Comparison of ENCODE assay signal across 20 cellular contexts in the genomic region with DNA sequence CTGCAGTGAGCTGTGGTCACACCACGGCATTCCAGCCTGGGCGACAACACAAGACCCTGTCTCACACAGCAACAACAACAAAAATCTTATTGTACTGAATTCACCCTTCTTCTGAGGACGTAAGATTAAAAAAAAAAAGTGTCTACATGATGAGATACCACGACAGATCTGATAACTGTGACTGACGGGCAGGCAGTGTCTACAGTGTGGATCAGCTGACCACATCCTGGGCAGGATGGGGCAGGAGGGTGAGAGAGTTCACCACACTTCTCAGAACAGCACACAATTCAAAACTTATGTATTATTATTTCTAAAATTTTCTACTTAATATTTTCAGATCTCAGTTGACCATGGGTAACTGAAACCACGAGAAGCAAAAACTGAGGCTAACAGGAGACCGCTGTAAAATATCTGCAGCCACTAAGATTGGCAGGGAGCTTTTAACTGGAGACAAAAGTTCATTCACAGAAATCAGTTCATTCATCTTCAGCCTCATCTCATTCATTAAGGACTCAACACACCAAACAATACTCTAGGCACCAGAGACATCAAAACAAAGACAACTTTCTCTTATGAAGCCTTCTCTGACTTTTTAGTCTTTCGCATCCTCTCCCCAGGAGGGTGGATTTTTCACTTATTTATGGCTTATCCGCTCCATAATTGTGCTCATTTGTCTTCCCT. TPM values are rescaled to one million over a fixed set of nuclear protein-coding genes. Genes with fewer than 3 reads are reported as not detected.
DNase-seq lines count a peak whose midpoint lies in the region; ATAC-seq and TF ChIP-seq lines count a peak whose summit lies in the region.
"Had no signal": no experiment of that assay in that cellular context is flagged by ENCODE, and none has a peak within 500 bp of the region (broad histone marks: within the 10 kb centered on the region; RNA-seq: fewer than 3 reads in every experiment).

No MANE protein-coding gene starts in this region.

- peak; percentile 66 for DNase-seq in activated CD4-positive, alpha-beta T cell treated with anti-CD3 and anti-CD28 coated beads, Interleukin-2, amount 10 ng/mL, durations not matched to agents 24 days and 14 days
- DNase-seq in activated CD4-positive, alpha-beta T cell treated with anti-CD3 and anti-CD28 coated beads for 1 hour = no peak
- DNase-seq in IMR-90 = no peak
- peak; percentile 38 for DNase-seq in activated T-helper 2 cell treated with anti-CD3 and anti-CD28 coated beads, Interferon-gamma antibody, Interleukin-2, Interleukin-4, amounts not matched to agents 10 μg/mL and 5 μg/mL and 100 μg/mL, durations not matched to agents 14 hours and 24 hours and 36 hours (ENCODE audit: low spot score)
- no peak for DNase-seq in mucosa of descending colon
- no peak for DNase-seq in HFFc6
- DNase-seq: activated T-cell treated with anti-CD3 and anti-CD28 coated beads, Interleukin-2, amount 50 U/mL, for 48 hours; aorta; EL; MM.1S; NCI-H187 treated with DMSO at 0.1 percent for 48 hours; NCI-H524 had no signal

- no peaks in the 10 kb centered on the region for H3K36me3 Mint-ChIP-seq in activated CD4-positive, alpha-beta T cell treated with anti-CD3 and anti-CD28 coated beads, Interleukin-2, amount 10 ng/mL, durations not matched to agents 24 days and 14 days (ENCODE audit: low read depth)
- H3K36me3 Mint-ChIP-seq in activated T-helper 2 cell treated with anti-CD3 and anti-CD28 coated beads, Interferon-gamma antibody, Interleukin-2, Interleukin-4, amounts not matched to agents 10 μg/mL and 5 μg/mL and 100 μg/mL, durations not matched to agents 14 hours and 24 hours and 36 hours (ENCODE audit: low read depth) = no peaks in the 10 kb centered on the region
- peaks cover 4% of the 10 kb centered on the region; the same call in 1 of the 2 replicates for H3K36me3 Mint-ChIP-seq in HFFc6 (ENCODE audit: low read depth)

- TF ChIP-seq CTCF in IMR-90 (conservative IDR thresholded peaks at IDR 0.05; ENCODE audit: low read depth, low read length) = no peak
- TF ChIP-seq CTCF in mucosa of descending colon (IDR thresholded peaks at IDR 0.05) = no peak
- TF ChIP-seq CTCF in HFFc6 (IDR thresholded peaks at IDR 0.05) = no peak

- H2BK20ac ChIP-seq in IMR-90 (ENCODE audit: low read depth, low read length) = no peak overlapping the region

- H3K56ac ChIP-seq in IMR-90 (ENCODE audit: extremely low read depth, insufficient read depth, low read length) = no peak overlapping the region

- no peaks in the 10 kb centered on the region for H3K27me3 ChIP-seq in IMR-90 (ENCODE audit: control insufficient read depth, insufficient read depth, low read length)
- H3K27me3 ChIP-seq: tibial nerve had no signal

- CTCF ChIA-PET in IMR-90 (lab: Yijun Ruan, JAX) = no interaction called here

- H3K4me1 ChIP-seq in IMR-90 (ENCODE audit: control insufficient read depth, insufficient read depth, low read length) (no peaks in the 10 kb centered on the region), mucosa of descending colon (ENCODE audit: low read depth) (no peaks in the 10 kb centered on the region)
- H3K4me1 ChIP-seq: tibial nerve had no signal

- H2BK120ac ChIP-seq in IMR-90 (ENCODE audit: low read depth, low read length) = no peak overlapping the region

- H3K27ac Mint-ChIP-seq in activated CD4-positive, alpha-beta T cell treated with anti-CD3 and anti-CD28 coated beads, Interleukin-2, amount 10 ng/mL, durations not matched to agents 24 days and 14 days = no peak overlapping the region
- H3K27ac Mint-ChIP-seq in activated T-helper 2 cell treated with anti-CD3 and anti-CD28 coated beads, Interferon-gamma antibody, Interleukin-2, Interleukin-4, amounts not matched to agents 10 μg/mL and 5 μg/mL and 100 μg/mL, durations not matched to agents 14 hours and 24 hours and 36 hours = no peak overlapping the region
- H3K27ac Mint-ChIP-seq in HFFc6 = no peak overlapping the region
- H3K27ac Mint-ChIP-seq: mesothelial cell of epicardium had no signal

- H4K5ac ChIP-seq in IMR-90 (ENCODE audit: low read depth, low read length) = no peak overlapping the region

- H2BK5ac ChIP-seq in IMR-90 (ENCODE audit: low read depth, low read length, poor library complexity, severe bottlenecking) = no peak overlapping the region

- H3K4me3 ChIP-seq in IMR-90 (ENCODE audit: insufficient read depth, low read depth, low read length) (no peak overlapping the region), mucosa of descending colon (no peak overlapping the region)
- H3K4me3 ChIP-seq: coronary artery, tibial nerve had no signal

- POLR2A ChIA-PET in IMR-90 (lab: Charles Lee; ENCODE audit: unreplicated experiment) = no interaction called here

- H2AK5ac ChIP-seq in IMR-90 (ENCODE audit: low read depth, low read length) = no peak overlapping the region

- peaks cover 10% of the 10 kb centered on the region for H3K9me1 ChIP-seq in IMR-90 (ENCODE audit: insufficient read depth, low read length)

- no peak overlapping the region for H3K9ac ChIP-seq in IMR-90 (ENCODE audit: low read depth, low read length)

- no peak overlapping the region for H3K27ac ChIP-seq in IMR-90 (ENCODE audit: insufficient read depth, low read length)
- H3K27ac ChIP-seq: C4-2B, coronary artery, tibial nerve had no signal

- no peak overlapping the region for H3K18ac ChIP-seq in IMR-90 (ENCODE audit: low read depth, low read length)

- H3K4ac ChIP-seq in IMR-90 (ENCODE audit: low read depth, low read length) = no peak overlapping the region

- no peak overlapping the region for H2AK9ac ChIP-seq in IMR-90 (replicated peaks; ENCODE audit: low read depth, low read length, poor library complexity)

- H3K4me1 Mint-ChIP-seq in activated CD4-positive, alpha-beta T cell treated with anti-CD3 and anti-CD28 coated beads, Interleukin-2, amount 10 ng/mL, durations not matched to agents 24 days and 14 days = peaks cover 11% of the 10 kb centered on the region
- peaks cover 16% of the 10 kb centered on the region for H3K4me1 Mint-ChIP-seq in activated T-helper 2 cell treated with anti-CD3 and anti-CD28 coated beads, Interferon-gamma antibody, Interleukin-2, Interleukin-4, amounts not matched to agents 10 μg/mL and 5 μg/mL and 100 μg/mL, durations not matched to agents 14 hours and 24 hours and 36 hours (ENCODE audit: low read depth)
- no peaks in the 10 kb centered on the region for H3K4me1 Mint-ChIP-seq in HFFc6 (ENCODE audit: low read depth)

- ATAC-seq in IMR-90 (ENCODE audit: low read depth) = no peak
- peak; percentile 41 for ATAC-seq in mucosa of descending colon
- ATAC-seq in HG03460 (IDR thresholded peaks at IDR 0.05; ENCODE audit: unreplicated experiment) = no peak
- no peak for ATAC-seq in HG03571 (IDR thresholded peaks at IDR 0.05; ENCODE audit: unreplicated experiment)
- ATAC-seq: esophagus mucosa, Panc1 had no signal

- no peak for TF ChIP-seq POLR2A in IMR-90 (IDR thresholded peaks at IDR 0.05; ENCODE audit: low read depth, low read length)

- no peak overlapping the region for H4K91ac ChIP-seq in IMR-90 (ENCODE audit: insufficient read depth, low read depth, low read length)

- in situ Hi-C loops in IMR-90 (cut with MboI; ENCODE audit: low sequenced_read_pairs) = loop anchor here (5.0 kb wide), 1 partner anchor 83 kb away; no protein-coding TSS in a partner anchor

- no peaks in the 10 kb centered on the region for H3K9me3 Mint-ChIP-seq in activated CD4-positive, alpha-beta T cell treated with anti-CD3 and anti-CD28 coated beads, Interleukin-2, amount 10 ng/mL, durations not matched to agents 24 days and 14 days
- H3K9me3 Mint-ChIP-seq in activated T-helper 2 cell treated with anti-CD3 and anti-CD28 coated beads, Interferon-gamma antibody, Interleukin-2, Interleukin-4, amounts not matched to agents 10 μg/mL and 5 μg/mL and 100 μg/mL, durations not matched to agents 14 hours and 24 hours and 36 hours = no peaks in the 10 kb centered on the region
- H3K9me3 Mint-ChIP-seq in HFFc6 = peaks cover 3% of the 10 kb centered on the region

- H3K27me3 Mint-ChIP-seq in activated CD4-positive, alpha-beta T cell treated with anti-CD3 and anti-CD28 coated beads, Interleukin-2, amount 10 ng/mL, durations not matched to agents 24 days and 14 days = peaks cover 14% of the 10 kb centered on the region
- H3K27me3 Mint-ChIP-seq in activated T-helper 2 cell treated with anti-CD3 and anti-CD28 coated beads, Interferon-gamma antibody, Interleukin-2, Interleukin-4, amounts not matched to agents 10 μg/mL and 5 μg/mL and 100 μg/mL, durations not matched to agents 14 hours and 24 hours and 36 hours (ENCODE audit: low read depth) = peaks cover 22% of the 10 kb centered on the region
- H3K27me3 Mint-ChIP-seq in HFFc6 (ENCODE audit: insufficient read depth) = no peaks in the 10 kb centered on the region; the same call in none of the 2 replicates

- H3K9me3 ChIP-seq in IMR-90 (ENCODE audit: control insufficient read depth, insufficient read depth, low read length) (peaks cover 2% of the 10 kb centered on the region; the same call in 1 of the 2 replicates), mucosa of descending colon (no peaks in the 10 kb centered on the region)
- H3K9me3 ChIP-seq: tibial nerve had no signal

- peak overlapping the region; percentile 1; the same call in 1 of the 2 replicates for H3K14ac ChIP-seq in IMR-90 (replicated peaks; ENCODE audit: low read depth, low read length)

- intact Hi-C loops in activated CD4-positive, alpha-beta T cell treated with anti-CD3 and anti-CD28 coated beads, Interleukin-2, amount 10 ng/mL, durations not matched to agents 24 days and 14 days (cut with micrococcal nuclease) = loop anchor here (5.0 kb wide), 1 partner anchor 513 kb away; no protein-coding TSS in a partner anchor
- intact Hi-C loops in IMR-90 (cut with micrococcal nuclease) = no loop called here
- intact Hi-C loops in activated T-helper 2 cell treated with anti-CD3 and anti-CD28 coated beads, Interferon-gamma antibody, Interleukin-2, Interleukin-4, amounts not matched to agents 10 μg/mL and 5 μg/mL and 100 μg/mL, durations not matched to agents 14 hours and 24 hours and 36 hours (cut with micrococcal nuclease) = no loop called here
- intact Hi-C loops in mucosa of descending colon (cut with DNase I, micrococcal nuclease) = loop anchor here (10.0 kb wide), 2 partner anchors 90 to 400 kb away; no protein-coding TSS in a partner anchor

- H3K23ac ChIP-seq in IMR-90 (ENCODE audit: low read depth, low read length) = no peak overlapping the region

- H2BK15ac ChIP-seq in IMR-90 (ENCODE audit: low read depth, low read length) = no peak overlapping the region

- no peak overlapping the region for H4K8ac ChIP-seq in IMR-90 (ENCODE audit: low read depth in 2 of 2, low read length in 2 of 2)

- H3K4me2 ChIP-seq in IMR-90 (ENCODE audit: low read depth, low read length) = no peak overlapping the region

- peaks cover 25 to 32% of the 10 kb centered on the region in 2 experiments for H3K79me1 ChIP-seq in IMR-90 (ENCODE audit: low read depth in 1 of 2, low read length in 2 of 2)

- TF ChIP-seq RAD21 in IMR-90 (IDR thresholded peaks at IDR 0.05; ENCODE audit: low read length) = no peak

- H4K20me1 ChIP-seq in IMR-90 (ENCODE audit: insufficient read depth, low read length) = no peaks in the 10 kb centered on the region

- BruUV-seq in IMR-90 (replicated peaks; lab: Mats Ljungman, UMichigan) = no TSS peak

- dilution Hi-C loops in IMR-90 (cut with HindIII; ENCODE audit: low sequenced_read_pairs, unreplicated experiment) = no loop called here

- H2AFZ ChIP-seq in IMR-90 (replicated peaks; ENCODE audit: low read length, poor library complexity) = no peak overlapping the region

- WGBS in IMR-90 (ENCODE audit: extremely low coverage in 2 of 2, insufficient read length in 1 of 2), 2 experiments = no CpG with 5 or more reads among the region's 9 CpGs

- H3K36me3 ChIP-seq in IMR-90 (ENCODE audit: control insufficient read depth, insufficient read depth, low read length) (no peaks in the 10 kb centered on the region), mucosa of descending colon (ENCODE audit: low read depth) (no peaks in the 10 kb centered on the region)
- H3K36me3 ChIP-seq: tibial nerve had no signal

- H3K4me3 Mint-ChIP-seq in activated CD4-positive, alpha-beta T cell treated with anti-CD3 and anti-CD28 coated beads, Interleukin-2, amount 10 ng/mL, durations not matched to agents 24 days and 14 days = no peak overlapping the region
- H3K4me3 Mint-ChIP-seq in activated T-helper 2 cell treated with anti-CD3 and anti-CD28 coated beads, Interferon-gamma antibody, Interleukin-2, Interleukin-4, amounts not matched to agents 10 μg/mL and 5 μg/mL and 100 μg/mL, durations not matched to agents 14 hours and 24 hours and 36 hours (ENCODE audit: low read depth) = no peak overlapping the region
- H3K4me3 Mint-ChIP-seq in HFFc6 = no peak overlapping the region
- H3K4me3 Mint-ChIP-seq: mesothelial cell of epicardium had no signal

RNA-seq across cellular contexts. Expression of a gene that starts 15.7 kb away (rescaled TPM):
- 0.26 and 0.63 TPM in 2 replicates for total RNA-seq in activated CD4-positive, alpha-beta T cell treated with anti-CD3 and anti-CD28 coated beads, Interleukin-2, amount 10 ng/mL, durations not matched to agents 24 days and 14 days
- total RNA-seq in IMR-90 (2012; rRNA removed) = 6.9 and 7.2 TPM in 2 replicates
- 5.6 and 6.0 TPM in 2 replicates for polyA plus RNA-seq in IMR-90 (2012; rRNA removed)
- polyA plus RNA-seq in IMR-90 (2012; cell fraction: cytosol; rRNA removed) = 1.7 and 2.4 TPM in 2 replicates
- polyA plus RNA-seq in IMR-90 (2012; cell fraction: nucleus; rRNA removed; ENCODE audit: low replicate concordance) = 3.7 and 6.6 TPM in 2 replicates
- 1.5 and 2.4 TPM in 2 replicates for total RNA-seq in activated T-helper 2 cell treated with anti-CD3 and anti-CD28 coated beads, Interferon-gamma antibody, Interleukin-2, Interleukin-4, amounts not matched to agents 10 μg/mL and 5 μg/mL and 100 μg/mL, durations not matched to agents 14 hours and 24 hours and 36 hours
- 100 to 1,000 TPM in 2 of 3 donors, 10 to 100 TPM in 1; 53.1 to 155 (median 107) TPM for total RNA-seq in mucosa of descending colon
- 10 to 100 TPM in 3 of 6 experiments, 1 to 10 TPM in 3; 4.4 to 12.3 (median 10.1) TPM for total RNA-seq in HFFc6 (2021; fragmentation: NEBNext Ultra II Directional; extraction: Animal tissue kit (Norgen Biotek cat#: 25700))

Comparison
In these comparisons a context has a peak if more than half of its experiments do, and no peak if none do; other contexts are left out.
1. DNase-seq: peak in activated CD4-positive, alpha-beta T cell treated with anti-CD3 and anti-CD28 coated beads, Interleukin-2, amount 10 ng/mL, durations not matched to agents 24 days and 14 days (single experiment) and activated T-helper 2 cell treated with anti-CD3 and anti-CD28 coated beads, Interferon-gamma antibody, Interleukin-2, Interleukin-4, amounts not matched to agents 10 μg/mL and 5 μg/mL and 100 μg/mL, durations not matched to agents 14 hours and 24 hours and 36 hours (single experiment); none in activated CD4-positive, alpha-beta T cell treated with anti-CD3 and anti-CD28 coated beads for 1 hour (single experiment), IMR-90 (single experiment), mucosa of descending colon (0 of 3) and HFFc6 (single experiment).
2. intact Hi-C loops: an anchor here in activated CD4-positive, alpha-beta T cell treated with anti-CD3 and anti-CD28 coated beads, Interleukin-2, amount 10 ng/mL, durations not matched to agents 24 days and 14 days (5.0 kb wide) and mucosa of descending colon (10.0 kb wide); none called in IMR-90 and activated T-helper 2 cell treated with anti-CD3 and anti-CD28 coated beads, Interferon-gamma antibody, Interleukin-2, Interleukin-4, amounts not matched to agents 10 μg/mL and 5 μg/mL and 100 μg/mL, durations not matched to agents 14 hours and 24 hours and 36 hours.